In genomic region chr13:48236528-48237353, GRCh38 we compare ENCODE assay signal across 9 cellular contexts. TPM values are rescaled to one million over a fixed set of nuclear protein-coding genes. Genes with fewer than 3 reads are reported as not detected.
DNase-seq lines count a peak whose midpoint lies in the region; ATAC-seq, FAIRE-seq and TF ChIP-seq lines count a peak whose summit lies in the region.
"Had no signal": no experiment of that assay in that cellular context is flagged by ENCODE, and none has a peak within 500 bp of the region (broad histone marks: within the 10 kb centered on the region; RNA-seq: fewer than 3 reads in every experiment).

No MANE protein-coding gene starts in this region.

- TF ChIP-seq CTCF in D721Med (IDR thresholded peaks at IDR 0.05; ENCODE audit: insufficient read depth, missing control alignments) = no peak

- peak overlapping the region; percentile 89 for H3K4me3 Mint-ChIP-seq in activated naive CD8-positive, alpha-beta T cell treated with anti-CD3 and anti-CD28 coated beads, Interleukin-2, amount 50 U/mL, for 24 hours
- H3K4me3 Mint-ChIP-seq in immature natural killer cell = peak overlapping the region; percentile 85 to 99 (median 97)
- H3K4me3 Mint-ChIP-seq in stimulated activated effector memory CD8-positive, alpha-beta T cell treated with anti-CD3 and anti-CD28 coated beads, Interleukin-12 subunit alpha, Interleukin-12 subunit beta, amount 100 ng/mL, for 72 hours = peak overlapping the region; percentile 84

- peak overlapping the region; percentile 6 for H3K27ac ChIP-seq in KOPT-K1 (ENCODE audit: low read depth, low read length, poor library complexity, severe bottlenecking)

- H3K27me3 Mint-ChIP-seq in activated naive CD8-positive, alpha-beta T cell treated with anti-CD3 and anti-CD28 coated beads, Interleukin-2, amount 50 U/mL, for 24 hours = no peaks in the 10 kb centered on the region
- H3K27me3 Mint-ChIP-seq in immature natural killer cell (ENCODE audit: low read depth in 3 of 3) = peaks cover 2 to 8% (median 5%) of the 10 kb centered on the region in 3 donors

- DNase-seq in activated naive CD8-positive, alpha-beta T cell treated with anti-CD3 and anti-CD28 coated beads, Interleukin-2, amount 50 U/mL, for 24 hours = no peak
- DNase-seq in immature natural killer cell = peak in 1 of 3 donors; percentile 24
- no peak for DNase-seq in stimulated activated effector memory CD8-positive, alpha-beta T cell treated with anti-CD3 and anti-CD28 coated beads, Interleukin-12 subunit alpha, Interleukin-12 subunit beta, amount 100 ng/mL, for 72 hours (ENCODE audit: low spot score in 2 of 2)
- DNase-seq in D721Med (ENCODE audit: insufficient read length, low spot score) = no peak
- no peak for DNase-seq in NCI-H1048 (lab: John Stamatoyannopoulos, UW)

- no peak for ATAC-seq in activated naive CD8-positive, alpha-beta T cell treated with anti-CD3 and anti-CD28 coated beads, Interleukin-2, amount 50 U/mL, for 24 hours
- ATAC-seq in stimulated activated effector memory CD8-positive, alpha-beta T cell treated with anti-CD3 and anti-CD28 coated beads, Interleukin-12 subunit alpha, Interleukin-12 subunit beta, amount 100 ng/mL, for 72 hours = no peak
- ATAC-seq in HG02759 (IDR thresholded peaks at IDR 0.05; ENCODE audit: unreplicated experiment) (no peak), HG03354 (IDR thresholded peaks at IDR 0.05; ENCODE audit: poor library complexity, severe bottlenecking, unreplicated experiment) (no peak)

- H3K27ac Mint-ChIP-seq in activated naive CD8-positive, alpha-beta T cell treated with anti-CD3 and anti-CD28 coated beads, Interleukin-2, amount 50 U/mL, for 24 hours = peak overlapping the region; percentile 32
- peak overlapping the region; percentile 87 to 98 (median 92) for H3K27ac Mint-ChIP-seq in immature natural killer cell
- H3K27ac Mint-ChIP-seq in stimulated activated effector memory CD8-positive, alpha-beta T cell treated with anti-CD3 and anti-CD28 coated beads, Interleukin-12 subunit alpha, Interleukin-12 subunit beta, amount 100 ng/mL, for 72 hours = no peak overlapping the region

- no peak for FAIRE-seq in D721Med (lab: Jason Lieb, UNC)

- no peaks in the 10 kb centered on the region for H3K9me3 ChIP-seq in KOPT-K1 (ENCODE audit: insufficient read depth, low read length, poor library complexity, severe bottlenecking)
- H3K9me3 ChIP-seq: HAP-1 had no signal

- H3K36me3 Mint-ChIP-seq in activated naive CD8-positive, alpha-beta T cell treated with anti-CD3 and anti-CD28 coated beads, Interleukin-2, amount 50 U/mL, for 24 hours (ENCODE audit: low read depth) = no peaks in the 10 kb centered on the region
- peaks cover 4 to 6% (median 4%) of the 10 kb centered on the region in 3 donors for H3K36me3 Mint-ChIP-seq in immature natural killer cell
- peaks cover 17% of the 10 kb centered on the region for H3K36me3 Mint-ChIP-seq in stimulated activated effector memory CD8-positive, alpha-beta T cell treated with anti-CD3 and anti-CD28 coated beads, Interleukin-12 subunit alpha, Interleukin-12 subunit beta, amount 100 ng/mL, for 72 hours

- peaks cover 70% of the 10 kb centered on the region for H3K36me3 ChIP-seq in KOPT-K1 (ENCODE audit: insufficient read depth, low read length)
- H3K36me3 ChIP-seq: HAP-1 had no signal

- H3K4me1 Mint-ChIP-seq in activated naive CD8-positive, alpha-beta T cell treated with anti-CD3 and anti-CD28 coated beads, Interleukin-2, amount 50 U/mL, for 24 hours = peaks cover 70% of the 10 kb centered on the region
- peaks cover 76 to 88% of the 10 kb centered on the region in 2 donors for H3K4me1 Mint-ChIP-seq in immature natural killer cell
- peaks cover 37% of the 10 kb centered on the region for H3K4me1 Mint-ChIP-seq in stimulated activated effector memory CD8-positive, alpha-beta T cell treated with anti-CD3 and anti-CD28 coated beads, Interleukin-12 subunit alpha, Interleukin-12 subunit beta, amount 100 ng/mL, for 72 hours

- H3K9me3 Mint-ChIP-seq in activated naive CD8-positive, alpha-beta T cell treated with anti-CD3 and anti-CD28 coated beads, Interleukin-2, amount 50 U/mL, for 24 hours = no peaks in the 10 kb centered on the region
- no peaks in the 10 kb centered on the region for H3K9me3 Mint-ChIP-seq in immature natural killer cell
- H3K9me3 Mint-ChIP-seq in stimulated activated effector memory CD8-positive, alpha-beta T cell treated with anti-CD3 and anti-CD28 coated beads, Interleukin-12 subunit alpha, Interleukin-12 subunit beta, amount 100 ng/mL, for 72 hours = no peaks in the 10 kb centered on the region

RNA-seq across cellular contexts. Expression of gene ITM2B, which starts 3.7 kb away (rescaled TPM):
- 1,000 to 10,000 TPM in 1 of 3 donors, 100 to 1,000 TPM in 2; 850 to 1,055 (median 878) TPM for polyA plus RNA-seq in immature natural killer cell
